Comparison of ENCODE assay signal across 1 cellular context in the genomic region with DNA sequence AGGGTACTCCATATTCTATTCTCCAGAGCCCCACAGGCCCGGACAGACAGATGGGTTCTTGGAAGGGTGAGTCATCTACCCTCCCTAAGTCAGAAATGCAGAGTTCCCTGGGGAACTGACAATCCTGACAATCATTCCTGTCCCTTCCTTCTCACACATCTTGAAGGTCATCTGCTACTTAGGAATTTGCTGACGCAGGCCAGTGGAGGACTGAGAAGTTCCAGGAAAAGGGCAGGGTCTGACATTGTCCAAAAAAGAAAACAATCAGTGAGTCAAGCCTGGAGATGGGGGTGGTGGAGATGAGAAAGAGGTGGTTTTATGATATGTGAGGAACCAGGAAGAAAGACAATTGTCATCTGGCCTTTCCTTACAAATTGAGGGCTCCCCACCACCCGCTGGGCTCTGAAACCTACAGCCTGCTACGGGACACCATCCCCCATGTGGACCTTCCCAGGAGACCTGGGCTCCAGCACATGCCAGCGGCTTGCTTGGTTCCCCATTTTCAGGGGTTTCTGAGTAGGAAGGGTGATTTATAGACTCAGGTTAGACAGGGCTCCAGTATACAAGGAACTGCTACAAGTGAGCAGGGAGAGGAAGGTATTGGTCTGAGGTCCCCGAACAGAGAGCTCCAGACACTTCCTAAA.
TF ChIP-seq lines count a peak whose summit lies in the region.

No MANE protein-coding gene starts in this region.

TF ChIP-seq in IMR-90, 13 proteins besides CTCF, POLR2A, EP300 and RAD21:
- TF ChIP-seq RFX5 (IDR thresholded peaks at IDR 0.05; ENCODE audit: low read depth, low read length) (no peak), MAZ (IDR thresholded peaks at IDR 0.05; ENCODE audit: borderline replicate concordance, low read depth, low read length) (no peak; the same call in 1 of the 2 replicates), CHD1 (IDR thresholded peaks at IDR 0.05; ENCODE audit: low read depth, low read length) (0 out of 2 replicates have a peak, but pooled peaks have one; percentile 34), CEBPB (IDR thresholded peaks at IDR 0.05; ENCODE audit: low read depth, low read length) (no peak), FOS (IDR thresholded peaks at IDR 0.05; ENCODE audit: low read depth, low read length) (peak; percentile 51; the same call in 1 of the 2 replicates), MAFK (IDR thresholded peaks at IDR 0.05; ENCODE audit: low read depth, low read length) (peak; percentile 89), MXI1 (IDR thresholded peaks at IDR 0.05; ENCODE audit: borderline replicate concordance, low read depth, low read length) (no peak), SMC3 (IDR thresholded peaks at IDR 0.05; ENCODE audit: low read depth, low read length) (no peak), NFE2L2 (IDR thresholded peaks at IDR 0.05; ENCODE audit: low read depth, low read length) (0 out of 2 replicates have a peak, but pooled peaks have one; percentile 30)
